In genomic region chr10:121519901-121520500, GRCh38 we compare ENCODE assay signal across 14 cellular contexts.
"Had no signal": no experiment of that assay in that cellular context is flagged by ENCODE, and none has a peak within 500 bp of the region (broad histone marks: within the 10 kb centered on the region; RNA-seq: fewer than 3 reads in every experiment).

No MANE protein-coding gene starts in this region.

- H3K27me3 ChIP-seq: colonic mucosa, gastrocnemius medialis, right lobe of liver, transverse colon had no signal

- H3K27me3 Mint-ChIP-seq: activated naive CD8-positive, alpha-beta T cell treated with anti-CD3 and anti-CD28 coated beads for 36 hours had no signal

- H3K36me3 Mint-ChIP-seq: activated CD4-positive, alpha-beta memory T cell treated with anti-CD3 and anti-CD28 coated beads for 36 hours; activated naive CD8-positive, alpha-beta T cell treated with anti-CD3 and anti-CD28 coated beads for 36 hours; stimulated activated effector memory CD8-positive, alpha-beta T cell treated with anti-CD3 and anti-CD28 coated beads, Interleukin-12 subunit alpha, Interleukin-12 subunit beta, amount 100 ng/mL, for 72 hours had no signal

- H3K4me1 Mint-ChIP-seq: stimulated activated effector memory CD8-positive, alpha-beta T cell treated with anti-CD3 and anti-CD28 coated beads, Interleukin-12 subunit alpha, Interleukin-12 subunit beta, amount 100 ng/mL, for 72 hours had no signal

- H3K9me3 ChIP-seq: colonic mucosa, gastrocnemius medialis, heart right ventricle, right lobe of liver, transverse colon had no signal

- DNase-seq: activated CD4-positive, alpha-beta memory T cell treated with anti-CD3 and anti-CD28 coated beads for 36 hours; activated gamma-delta T cell treated with Interleukin-2 at 50 U/mL for 16 hours; activated naive CD8-positive, alpha-beta T cell treated with anti-CD3 and anti-CD28 coated beads for 36 hours; activated T-cell treated with anti-CD3 and anti-CD28 coated beads, Interleukin-2, amount 50 U/mL, for 48 hours; aorta; colonic mucosa; effector CD8-positive, alpha-beta T cell; gastrocnemius medialis; heart right ventricle; right lobe of liver; SW 1271; transverse colon had no signal

- H3K27ac ChIP-seq: colonic mucosa, gastrocnemius medialis, heart right ventricle, right lobe of liver, transverse colon had no signal

- H3K4me3 ChIP-seq: colonic mucosa, gastrocnemius medialis, heart right ventricle, right lobe of liver, transverse colon had no signal

- ATAC-seq: gastrocnemius medialis; heart right ventricle; right lobe of liver; stimulated activated effector memory CD8-positive, alpha-beta T cell treated with anti-CD3 and anti-CD28 coated beads, Interleukin-12 subunit alpha, Interleukin-12 subunit beta, amount 100 ng/mL, for 72 hours had no signal

- H3K4me3 Mint-ChIP-seq: activated CD4-positive, alpha-beta memory T cell treated with anti-CD3 and anti-CD28 coated beads for 36 hours; activated naive CD8-positive, alpha-beta T cell treated with anti-CD3 and anti-CD28 coated beads for 36 hours; stimulated activated effector memory CD8-positive, alpha-beta T cell treated with anti-CD3 and anti-CD28 coated beads, Interleukin-12 subunit alpha, Interleukin-12 subunit beta, amount 100 ng/mL, for 72 hours; T-helper 2 cell treated with Interferon-gamma antibody and Interleukin-4, amounts not matched to agents 5 μg/mL and 100 μg/mL, for 36 hours had no signal

- H3K9me3 Mint-ChIP-seq: activated CD4-positive, alpha-beta memory T cell treated with anti-CD3 and anti-CD28 coated beads for 36 hours; activated naive CD8-positive, alpha-beta T cell treated with anti-CD3 and anti-CD28 coated beads for 36 hours; T-helper 2 cell treated with Interferon-gamma antibody and Interleukin-4, amounts not matched to agents 5 μg/mL and 100 μg/mL, for 36 hours had no signal

- H3K36me3 ChIP-seq: colonic mucosa, gastrocnemius medialis, heart right ventricle, right lobe of liver had no signal

- H3K4me1 ChIP-seq: gastrocnemius medialis, heart right ventricle had no signal

- H3K27ac Mint-ChIP-seq: activated CD4-positive, alpha-beta memory T cell treated with anti-CD3 and anti-CD28 coated beads for 36 hours; activated naive CD8-positive, alpha-beta T cell treated with anti-CD3 and anti-CD28 coated beads for 36 hours; stimulated activated effector memory CD8-positive, alpha-beta T cell treated with anti-CD3 and anti-CD28 coated beads, Interleukin-12 subunit alpha, Interleukin-12 subunit beta, amount 100 ng/mL, for 72 hours; T-helper 2 cell treated with Interferon-gamma antibody and Interleukin-4, amounts not matched to agents 5 μg/mL and 100 μg/mL, for 36 hours had no signal
